4 cellular contexts compared by ENCODE assay signal in genomic region chr7:76460767-76461166, GRCh38. TPM values are rescaled to one million over a fixed set of nuclear protein-coding genes. Genes with fewer than 3 reads are reported as not detected.
"Had no signal": no experiment of that assay in that cellular context is flagged by ENCODE, and none has a peak within 500 bp of the region (broad histone marks: within the 10 kb centered on the region; RNA-seq: fewer than 3 reads in every experiment).

No MANE protein-coding gene starts in this region.

RNA-seq across cellular contexts. Expression of gene ZP3, which starts 36.0 kb away (rescaled TPM):
- total RNA-seq: cardiac septum, chondrocyte had no signal

RNA-seq across cellular contexts. Expression of gene UPK3B, which starts 49.6 kb away (rescaled TPM):
- total RNA-seq: activated naive CD8-positive, alpha-beta T cell treated with anti-CD3 and anti-CD28 coated beads for 36 hours had no signal

RNA-seq across cellular contexts. Expression of gene SSC4D, which starts 51.3 kb away (rescaled TPM):
- total RNA-seq: ascending aorta had no signal
